In the genomic region with DNA sequence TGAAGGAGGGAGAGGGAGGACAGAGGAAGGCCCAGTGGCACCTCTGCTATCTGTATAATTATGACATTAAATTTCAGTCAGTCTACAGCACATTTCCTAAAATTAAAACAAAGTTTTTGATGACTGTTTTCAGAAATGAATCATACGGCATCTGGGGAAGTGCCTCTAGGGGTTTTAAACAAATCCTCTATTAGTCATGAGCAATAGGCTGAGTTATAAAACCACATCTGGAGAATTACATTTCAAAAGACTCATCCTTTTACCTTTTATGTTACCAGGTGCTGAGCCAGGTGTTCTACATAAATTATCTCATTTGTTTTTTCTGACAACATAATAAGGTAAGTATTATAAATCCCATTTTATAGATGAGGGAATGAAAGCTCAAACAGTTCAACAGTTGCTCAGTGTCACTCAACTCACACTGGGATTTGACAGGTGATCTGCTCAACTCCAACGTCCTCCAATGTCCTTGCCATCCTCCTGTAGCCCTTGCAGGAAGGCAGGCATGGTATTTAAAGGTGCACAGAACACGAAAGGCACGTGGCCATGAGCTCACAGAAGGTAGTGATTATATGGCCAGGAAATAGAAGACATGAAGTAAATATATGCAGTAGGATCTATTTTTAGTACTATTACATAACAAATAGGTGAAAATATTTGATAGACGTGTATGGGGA, we compare ENCODE assay signal across 8 cellular contexts.
DNase-seq lines count a peak whose midpoint lies in the region; ATAC-seq and TF ChIP-seq lines count a peak whose summit lies in the region.

No MANE protein-coding gene starts in this region.

- peak; percentile 86 to 93 for ATAC-seq in activated T-cell treated with anti-CD3 and anti-CD28 coated beads, Interleukin-2, amount 50 U/mL, for 72 hours (replicated peaks in 1 of 2)
- peak; percentile 81 for ATAC-seq in HG02885 (IDR thresholded peaks at IDR 0.05; ENCODE audit: poor library complexity, unreplicated experiment)
- ATAC-seq in stimulated activated memory B cell treated with anti-CD40 and anti-IgM and Interleukin-4, amounts not matched to agents 10 μg/mL and 1 μg/mL and 100 μg/mL, for 72 hours: peak; percentile 73

- peak; percentile 1 for DNase-seq in activated T-cell treated with anti-CD3 and anti-CD28 coated beads, Interleukin-2, amount 50 U/mL, for 72 hours
- no peak for DNase-seq in activated T-cell treated with anti-CD3 and anti-CD28 coated beads, Interleukin-2, amount 50 U/mL, for 48 hours
- DNase-seq in amniotic epithelial cell (ENCODE audit: low read depth) (peak; percentile 58), erythroblast (lab: John Stamatoyannopoulos, UW) (no peak)
- DNase-seq in effector memory CD4-positive, alpha-beta T cell: no peak
- no peak for DNase-seq in activated CD4-positive, alpha-beta T cell treated with anti-CD3 and anti-CD28 coated beads, Interleukin-2, amount 50 U/mL, for 1 hour

- H3K27me3 Mint-ChIP-seq in activated T-cell treated with anti-CD3 and anti-CD28 coated beads, Interleukin-2, amount 50 U/mL, for 72 hours (ENCODE audit: low read depth): peaks cover 17% of the 10 kb centered on the region
- no peaks in the 10 kb centered on the region for H3K27me3 Mint-ChIP-seq in stimulated activated memory B cell treated with anti-CD40 and anti-IgM and Interleukin-4, amounts not matched to agents 10 μg/mL and 1 μg/mL and 100 μg/mL, for 72 hours

- H3K27ac ChIP-seq in effector memory CD4-positive, alpha-beta T cell (ENCODE audit: insufficient read depth, low read length, poor library complexity, severe bottlenecking): no peak overlapping the region

- no peak overlapping the region for H3K27ac Mint-ChIP-seq in activated T-cell treated with anti-CD3 and anti-CD28 coated beads, Interleukin-2, amount 50 U/mL, for 72 hours
- peak overlapping the region; percentile 15 for H3K27ac Mint-ChIP-seq in stimulated activated memory B cell treated with anti-CD40 and anti-IgM and Interleukin-4, amounts not matched to agents 10 μg/mL and 1 μg/mL and 100 μg/mL, for 72 hours

- H3K4me1 Mint-ChIP-seq in activated T-cell treated with anti-CD3 and anti-CD28 coated beads, Interleukin-2, amount 50 U/mL, for 72 hours (ENCODE audit: low read depth): peaks cover 12% of the 10 kb centered on the region
- H3K4me1 Mint-ChIP-seq in stimulated activated memory B cell treated with anti-CD40 and anti-IgM and Interleukin-4, amounts not matched to agents 10 μg/mL and 1 μg/mL and 100 μg/mL, for 72 hours: peaks cover 25% of the 10 kb centered on the region

- no peaks in the 10 kb centered on the region for H3K36me3 ChIP-seq in effector memory CD4-positive, alpha-beta T cell (ENCODE audit: control insufficient read depth, insufficient read depth, low read length)

- no peaks in the 10 kb centered on the region for H3K36me3 Mint-ChIP-seq in activated T-cell treated with anti-CD3 and anti-CD28 coated beads, Interleukin-2, amount 50 U/mL, for 72 hours (ENCODE audit: insufficient read depth in 2 of 2)
- H3K36me3 Mint-ChIP-seq in stimulated activated memory B cell treated with anti-CD40 and anti-IgM and Interleukin-4, amounts not matched to agents 10 μg/mL and 1 μg/mL and 100 μg/mL, for 72 hours: no peaks in the 10 kb centered on the region

- H3K4me3 ChIP-seq in effector memory CD4-positive, alpha-beta T cell (ENCODE audit: insufficient read depth, low read depth, low read length, poor library complexity, severe bottlenecking): no peak overlapping the region

- no peaks in the 10 kb centered on the region for H3K27me3 ChIP-seq in effector memory CD4-positive, alpha-beta T cell (replicated peaks; ENCODE audit: control insufficient read depth, insufficient read depth, low read length, poor library complexity, severe bottlenecking)

- no peaks in the 10 kb centered on the region for H3K9me3 ChIP-seq in effector memory CD4-positive, alpha-beta T cell (ENCODE audit: control insufficient read depth, low read length)

- no peaks in the 10 kb centered on the region for H3K4me1 ChIP-seq in effector memory CD4-positive, alpha-beta T cell (ENCODE audit: control insufficient read depth, insufficient read depth, low read length, poor library complexity, severe bottlenecking)

- no peaks in the 10 kb centered on the region for H3K9me3 Mint-ChIP-seq in activated T-cell treated with anti-CD3 and anti-CD28 coated beads, Interleukin-2, amount 50 U/mL, for 72 hours
- no peaks in the 10 kb centered on the region for H3K9me3 Mint-ChIP-seq in stimulated activated memory B cell treated with anti-CD40 and anti-IgM and Interleukin-4, amounts not matched to agents 10 μg/mL and 1 μg/mL and 100 μg/mL, for 72 hours

- no peak overlapping the region for H3K4me3 Mint-ChIP-seq in activated T-cell treated with anti-CD3 and anti-CD28 coated beads, Interleukin-2, amount 50 U/mL, for 72 hours
- H3K4me3 Mint-ChIP-seq in stimulated activated memory B cell treated with anti-CD40 and anti-IgM and Interleukin-4, amounts not matched to agents 10 μg/mL and 1 μg/mL and 100 μg/mL, for 72 hours: no peak overlapping the region

- no peak for TF ChIP-seq POLR2A in erythroblast (IDR thresholded peaks at IDR 0.05; ENCODE audit: low read length)

Comparison
In these comparisons a context has a peak if more than half of its experiments do, and no peak if none do; other contexts are left out.
1. DNase-seq: peak in activated T-cell treated with anti-CD3 and anti-CD28 coated beads, Interleukin-2, amount 50 U/mL, for 72 hours (2 of 2) and amniotic epithelial cell (single experiment); none in activated T-cell treated with anti-CD3 and anti-CD28 coated beads, Interleukin-2, amount 50 U/mL, for 48 hours (0 of 2), effector memory CD4-positive, alpha-beta T cell (0 of 3), activated CD4-positive, alpha-beta T cell treated with anti-CD3 and anti-CD28 coated beads, Interleukin-2, amount 50 U/mL, for 1 hour (single experiment) and erythroblast (0 of 2).
2. Peak in every context shown above with its lines, with median percentiles within 50 percentile points of each other: ATAC-seq.